Comparison of ENCODE assay signal across 22 cellular contexts in genomic region chr5:132530946-132531345, GRCh38. TPM values are rescaled to one million over a fixed set of nuclear protein-coding genes. Genes with fewer than 3 reads are reported as not detected.
"Had no signal": no experiment of that assay in that cellular context is flagged by ENCODE, and none has a peak within 500 bp of the region (broad histone marks: within the 10 kb centered on the region; RNA-seq: fewer than 3 reads in every experiment).

No MANE protein-coding gene starts in this region.

- DNase-seq: IMR-90, Karpas-422, KG1, MG63, NCI-H1092, NCI-H1105 treated with DMSO at 0.1 percent for 48 hours, NCI-H1417 treated with DMSO at 0.1 percent for 48 hours, NCI-H146, NCI-H1694 treated with DMSO at 0.1 percent for 48 hours, NCI-H1930, NCI-H2081, NCI-H2107, NCI-H2227 treated with DMSO at 0.1 percent for 48 hours, NCI-H524 treated with DMSO at 0.1 percent for 48 hours, NCI-H774, Right ventricle myocardium superior, RPMI8226, SIG-M5 had no signal

RNA-seq across cellular contexts. Expression of gene IL5, which starts 12.4 kb away (rescaled TPM):
- total RNA-seq: HepG2, HT1080, IMR-90, NCI-H460, Right ventricle myocardium superior, SJSA1 had no signal
